In the genomic region with DNA sequence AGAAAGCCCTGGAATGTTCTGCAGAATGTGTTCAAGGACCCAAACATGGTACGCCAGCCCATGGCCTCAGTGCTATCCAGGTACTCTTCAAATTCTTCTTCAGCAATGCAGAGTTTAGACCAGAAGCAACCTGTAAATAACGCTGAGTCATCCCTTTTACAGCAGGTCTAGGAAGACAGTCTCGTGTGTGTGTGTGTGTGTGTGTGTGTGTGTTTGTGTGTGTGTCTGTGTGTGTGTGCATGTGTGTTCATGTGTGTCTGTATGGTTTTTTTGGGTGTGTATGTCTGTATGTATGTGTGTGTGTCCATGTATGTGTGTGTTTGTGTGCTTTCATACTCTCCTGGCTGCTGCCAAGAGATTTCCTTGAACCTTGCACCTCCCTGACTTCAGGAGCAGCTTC, we compare ENCODE assay signal across 22 cellular contexts.
A peak's percentile ranks its signal among the peaks of the same experiment; 100 is the strongest.
DNase-seq lines count a peak whose midpoint lies in the region; ATAC-seq, FAIRE-seq and TF ChIP-seq lines count a peak whose summit lies in the region.
"Had no signal": no experiment of that assay in that cellular context is flagged by ENCODE, and none has a peak within 500 bp of the region (broad histone marks: within the 10 kb centered on the region; RNA-seq: fewer than 3 reads in every experiment).

No MANE protein-coding gene starts in this region.

- H3K9me3 Mint-ChIP-seq in MCF 10A (ENCODE audit: unreplicated experiment) = no peaks in the 10 kb centered on the region
- H3K9me3 Mint-ChIP-seq: CD8-positive, alpha-beta memory T cell had no signal

- CTCF ChIA-PET in MCF 10A (lab: Yijun Ruan, JAX) = interaction anchor here (0.9 kb wide), 1 partner anchor 12 kb away, joined by 3 read pairs; no protein-coding TSS in a partner anchor

- no peaks in the 10 kb centered on the region for H3K27me3 Mint-ChIP-seq in MCF 10A (ENCODE audit: insufficient read depth, unreplicated experiment)

- H3K27ac Mint-ChIP-seq in MCF 10A (ENCODE audit: low read depth, unreplicated experiment) = no peak overlapping the region
- H3K27ac Mint-ChIP-seq: CD8-positive, alpha-beta memory T cell had no signal

- H3K4me1 ChIP-seq in breast epithelium = no peaks in the 10 kb centered on the region
- H3K4me1 ChIP-seq: BLaER1 had no signal

- peak; percentile 40 for FAIRE-seq in bronchial epithelial cell (lab: Jason Lieb, UNC)
- FAIRE-seq: GM12892, GM19239 had no signal

- H3K4me3 ChIP-seq in breast epithelium (no peak overlapping the region), bronchial epithelial cell (ENCODE audit: low read depth, low read length) (no peak overlapping the region)
- H3K4me3 ChIP-seq: BLaER1 had no signal

- DNase-seq in MCF 10A (ENCODE audit: unreplicated experiment) (peak; percentile 4), breast epithelium (ENCODE audit: low spot score in 2 of 2) (no peak), bronchial epithelial cell (ENCODE audit: low read depth) (peak; percentile 2), iris pigment epithelial cell (ENCODE audit: low read depth) (peak; percentile 3), islet precursor cell (no peak), retina (no peak)
- DNase-seq: CD8-positive, alpha-beta memory T cell; GF-D8; H7; KBM-7; NCI-H1092; NCI-H146; NCI-H2081 treated with DMSO at 0.1 percent for 48 hours; NCI-H510A treated with DMSO at 0.1 percent for 48 hours; SHP77 treated with DMSO at 0.1 percent for 48 hours had no signal

- no TSS peak for BruUV-seq in MCF 10A (replicated peaks; lab: Mats Ljungman, UMichigan)

- POLR2A ChIA-PET in MCF 10A (lab: Yijun Ruan, JAX) = interaction anchor here (0.6 kb wide), 1 partner anchor 9 kb away, joined by 3 read pairs; no protein-coding TSS in a partner anchor

- no peak overlapping the region for H3K27ac ChIP-seq in breast epithelium
- H3K27ac ChIP-seq: BLaER1, HL-60 had no signal

- ATAC-seq in GM21447 (IDR thresholded peaks at IDR 0.05; ENCODE audit: unreplicated experiment) (no peak), GM18909 (IDR thresholded peaks at IDR 0.05; ENCODE audit: poor library complexity, unreplicated experiment) (no peak)
- ATAC-seq: SK-N-SH treated with all-trans-retinoic acid at 6 μM for 48 hours had no signal

- no peak for TF ChIP-seq CTCF in MCF 10A (IDR thresholded peaks at IDR 0.05; ENCODE audit: unreplicated experiment)
- TF ChIP-seq CTCF in breast epithelium (IDR thresholded peaks at IDR 0.05) = no peak
- no peak for TF ChIP-seq CTCF in bronchial epithelial cell (IDR thresholded peaks at IDR 0.05; ENCODE audit: insufficient read depth, low read length, severe bottlenecking)

- H3K36me3 Mint-ChIP-seq in MCF 10A (ENCODE audit: insufficient read depth, unreplicated experiment) = no peaks in the 10 kb centered on the region
- H3K36me3 Mint-ChIP-seq: CD8-positive, alpha-beta memory T cell had no signal

- no peak overlapping the region for H3K4me3 Mint-ChIP-seq in MCF 10A (ENCODE audit: unreplicated experiment)
- H3K4me3 Mint-ChIP-seq: CD8-positive, alpha-beta memory T cell had no signal

- H3K4me1 Mint-ChIP-seq in MCF 10A (ENCODE audit: insufficient read depth, unreplicated experiment) = no peaks in the 10 kb centered on the region
- H3K4me1 Mint-ChIP-seq: CD8-positive, alpha-beta memory T cell had no signal

- no peaks in the 10 kb centered on the region for H3K9me3 ChIP-seq in breast epithelium
- H3K9me3 ChIP-seq: BLaER1 had no signal

- H3K27me3 ChIP-seq in breast epithelium (peaks cover 0 to 4% of the 10 kb centered on the region in 2 donors), bronchial epithelial cell (ENCODE audit: control insufficient read depth, insufficient read depth, low read length) (no peaks in the 10 kb centered on the region)
- H3K27me3 ChIP-seq: BLaER1 had no signal

- intact Hi-C loops in MCF 10A (cut with micrococcal nuclease) (no loop called here), breast epithelium (cut with DNase I; ENCODE audit: low total_unique reads) (no loop called here)

- TF ChIP-seq POLR2A in breast epithelium (IDR thresholded peaks at IDR 0.05) = no peak

- H3K36me3 ChIP-seq in breast epithelium (no peaks in the 10 kb centered on the region), bronchial epithelial cell (ENCODE audit: control insufficient read depth, insufficient read depth, low read length) (no peaks in the 10 kb centered on the region)
- H3K36me3 ChIP-seq: BLaER1 had no signal

Comparison
In these comparisons a context has a peak if more than half of its experiments do, and no peak if none do; other contexts are left out.
1. DNase-seq: peak in MCF 10A (single experiment), bronchial epithelial cell (single experiment) and iris pigment epithelial cell (single experiment); none in breast epithelium (0 of 2), islet precursor cell (single experiment) and retina (single experiment).